ENCODE assay signal across 11 cellular contexts in the genomic region with DNA sequence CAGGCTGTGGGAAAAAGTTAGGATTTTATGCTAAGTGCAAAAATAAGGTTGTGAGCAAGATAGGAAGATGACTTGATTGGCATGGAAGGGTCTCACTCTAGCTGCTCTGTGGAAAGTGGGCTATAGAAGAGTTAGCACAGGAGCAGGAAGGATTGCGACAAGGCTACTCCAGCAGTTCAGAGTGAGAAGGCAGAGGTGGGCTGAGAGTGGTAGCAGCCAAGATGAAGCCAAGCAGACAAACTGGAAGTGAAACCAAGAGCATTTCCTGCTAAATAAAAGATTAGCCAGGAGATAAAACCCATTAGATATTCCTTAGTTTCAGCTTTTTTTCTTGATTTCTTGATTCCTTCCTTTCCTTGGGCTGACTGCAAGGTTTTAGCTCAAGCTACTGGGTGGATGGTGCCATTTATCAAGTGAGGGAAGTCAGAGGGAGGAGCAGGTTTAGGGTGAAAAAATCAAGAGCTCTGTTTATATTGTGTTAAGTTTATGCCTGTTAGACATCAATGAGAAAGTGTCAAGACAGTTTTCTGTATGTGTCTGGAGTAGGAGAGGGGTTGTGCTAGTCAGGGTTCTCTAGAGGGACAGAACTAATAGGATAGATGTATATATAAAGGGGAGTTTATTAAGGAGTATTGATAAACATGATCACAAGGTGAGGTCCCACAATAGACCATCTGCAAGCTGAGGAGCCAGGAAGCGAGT. TPM values are rescaled to one million over a fixed set of nuclear protein-coding genes. Genes with fewer than 3 reads are reported as not detected.
DNase-seq lines count a peak whose midpoint lies in the region; ATAC-seq and TF ChIP-seq lines count a peak whose summit lies in the region.
"Had no signal": no experiment of that assay in that cellular context is flagged by ENCODE, and none has a peak within 500 bp of the region (broad histone marks: within the 10 kb centered on the region; RNA-seq: fewer than 3 reads in every experiment).

No MANE protein-coding gene starts in this region.

- H3K4me3 ChIP-seq in DOHH2 (ENCODE audit: low read length), result peak overlapping the region; percentile 46
- H3K4me3 ChIP-seq in lower lobe of right lung, result no peak overlapping the region

- peak; percentile 88 for DNase-seq in NOMO-1 treated with DMSO at 0.1 percent for 48 hours (lab: John Stamatoyannopoulos, UW; ENCODE audit: unreplicated experiment)
- DNase-seq in lower lobe of right lung, result no peak
- DNase-seq in NCI-H146 (lab: John Stamatoyannopoulos, UW), result no peak
- DNase-seq in stimulated activated CD4-positive, alpha-beta T cell treated with anti-CD3 and anti-CD28 coated beads, Interleukin-4, amount 100 ng/mL, for 4 hours, result no peak
- no peak for DNase-seq in NCI-H446 (lab: John Stamatoyannopoulos, UW)
- DNase-seq: activated gamma-delta T cell treated with Interleukin-2 at 50 U/mL for 16 hours, NCI-H187, posterior cingulate gyrus had no signal

- H3K79me2 ChIP-seq in DOHH2 (ENCODE audit: control insufficient read depth, low read length), result no peaks in the 10 kb centered on the region

- H3K36me3 ChIP-seq in DOHH2 (ENCODE audit: control insufficient read depth, low read length) (no peaks in the 10 kb centered on the region), lower lobe of right lung (no peaks in the 10 kb centered on the region)

- no peaks in the 10 kb centered on the region for H4K20me1 ChIP-seq in DOHH2 (ENCODE audit: control insufficient read depth, insufficient read depth, low read depth, low read length)

- H3F3A ChIP-seq in DOHH2 (ENCODE audit: control insufficient read depth, insufficient read depth), result peaks cover 4% of the 10 kb centered on the region; the same call in 1 of the 2 replicates

- H3K4me1 ChIP-seq in DOHH2 (ENCODE audit: control insufficient read depth, low read length) (peaks cover 67% of the 10 kb centered on the region), lower lobe of right lung (no peaks in the 10 kb centered on the region)

- ATAC-seq in GM19395 (IDR thresholded peaks at IDR 0.05; ENCODE audit: unreplicated experiment), result peak; percentile 80
- ATAC-seq in HG02973 (IDR thresholded peaks at IDR 0.05; ENCODE audit: unreplicated experiment), result peak; percentile 75
- ATAC-seq in lower lobe of right lung, result no peak

- peak overlapping the region; percentile 63 for H3K4me2 ChIP-seq in DOHH2 (ENCODE audit: low read length)

- no peaks in the 10 kb centered on the region for H3K9me2 ChIP-seq in DOHH2 (replicated peaks; ENCODE audit: control insufficient read depth, low read length)

- H3K27me3 ChIP-seq in DOHH2 (ENCODE audit: control insufficient read depth, low read length) (no peaks in the 10 kb centered on the region), lower lobe of right lung (ENCODE audit: low read depth) (no peaks in the 10 kb centered on the region)

- H3K9me3 ChIP-seq in DOHH2 (ENCODE audit: control insufficient read depth, insufficient read depth, low read length) (no peaks in the 10 kb centered on the region), lower lobe of right lung (no peaks in the 10 kb centered on the region)

- TF ChIP-seq CTCF in DOHH2 (IDR thresholded peaks at IDR 0.05; ENCODE audit: low read depth, low read length, poor library complexity, severe bottlenecking), result no peak
- TF ChIP-seq CTCF in lower lobe of right lung (IDR thresholded peaks at IDR 0.05), result no peak

- intact Hi-C loops in lower lobe of right lung (cut with DNase I), result no loop called here

- peak overlapping the region; percentile 66 for H3K27ac ChIP-seq in DOHH2 (ENCODE audit: low read depth, low read length)
- no peak overlapping the region for H3K27ac ChIP-seq in lower lobe of right lung

RNA-seq across cellular contexts. Expression of gene ZNF644, which starts 33.1 kb away (rescaled TPM):
- 54.7 TPM for total RNA-seq in lower lobe of right lung

Comparison
In these comparisons a context has a peak if more than half of its experiments do, and no peak if none do; other contexts are left out.
1. ATAC-seq: peak in GM19395 (single experiment) and HG02973 (single experiment); none in lower lobe of right lung (0 of 2).